ENCODE assay signal across 20 cellular contexts in the genomic region with DNA sequence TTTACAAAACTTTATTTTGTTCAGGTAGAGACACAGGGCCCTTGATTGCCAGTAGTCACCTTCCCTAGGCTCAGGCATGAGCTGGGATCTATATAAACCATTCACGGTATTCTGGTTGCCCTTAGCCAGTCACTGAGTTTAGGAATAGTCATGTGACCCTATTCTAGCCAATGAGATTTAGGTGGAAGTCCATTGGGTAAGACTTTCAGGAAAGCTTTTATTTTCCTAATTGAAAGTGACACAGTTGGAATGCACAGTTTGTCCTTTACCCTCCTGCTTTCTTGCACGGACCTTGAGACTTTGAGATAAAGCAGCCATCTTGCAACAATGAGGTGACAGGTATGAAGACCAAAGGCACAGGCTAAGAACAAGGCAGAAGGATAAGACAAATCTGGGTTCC.
"Had no signal": no experiment of that assay in that cellular context is flagged by ENCODE, and none has a peak within 500 bp of the region (broad histone marks: within the 10 kb centered on the region; RNA-seq: fewer than 3 reads in every experiment).

No MANE protein-coding gene starts in this region.

- H3K9ac ChIP-seq: SK-N-SH had no signal

- H3K4me3 ChIP-seq: MG63 had no signal

- H3K4me2 ChIP-seq: SK-N-SH had no signal

- H3K36me3 ChIP-seq: MG63 had no signal

- H3K9me3 ChIP-seq: MG63, SK-N-SH had no signal

- H3K27me3 ChIP-seq: MG63 had no signal

- H3K27ac ChIP-seq: RWPE1 had no signal

- H3K9me2 ChIP-seq: SK-N-SH had no signal

- ATAC-seq: Panc1 had no signal

- DNase-seq: IMR-90, KBM-7, MG63, NCI-H1092, NCI-H1105 treated with DMSO at 0.1 percent for 48 hours, NCI-H1417 treated with DMSO at 0.1 percent for 48 hours, NCI-H146, NCI-H1694 treated with DMSO at 0.1 percent for 48 hours, NCI-H1930, NCI-H2081, NCI-H2107, NCI-H2227 treated with DMSO at 0.1 percent for 48 hours, NCI-H524, NCI-H69, NCI-H774, SHP77, SK-N-SH, T-helper 1 cell had no signal
